In genomic region chr17:83128306-83129240, GRCh38 we compare ENCODE assay signal across 20 cellular contexts.
"Had no signal": no experiment of that assay in that cellular context is flagged by ENCODE, and none has a peak within 500 bp of the region (broad histone marks: within the 10 kb centered on the region; RNA-seq: fewer than 3 reads in every experiment).

No MANE protein-coding gene starts in this region.

- H3K36me3 ChIP-seq: pancreas, tibial nerve, uterus had no signal

- H3K27ac ChIP-seq: dorsolateral prefrontal cortex, epithelial cell of prostate, pancreas, tibial nerve, uterus had no signal

- H3K4me1 ChIP-seq: pancreas, uterus had no signal

- ATAC-seq: pancreas; stimulated activated naive CD8-positive, alpha-beta T cell treated with anti-CD3 and anti-CD28 coated beads, Interleukin-15, Interleukin-2, amounts not matched to agents 100 U/mL and 50 U/mL, for 24 hours had no signal

- H3K9me3 ChIP-seq: pancreas, tibial nerve, uterus had no signal

- FAIRE-seq: astrocyte, bronchial epithelial cell, pancreas had no signal

- H3K4me3 ChIP-seq: dorsolateral prefrontal cortex, pancreas, tibial nerve, uterus had no signal

- DNase-seq: activated CD4-positive, alpha-beta T cell treated with anti-CD3 and anti-CD28 coated beads, Interleukin-2, amount 10 ng/mL, durations not matched to agents 24 days and 14 days; activated CD4-positive, CD25-positive, alpha-beta regulatory T cell; activated CD8-positive, alpha-beta memory T cell treated with anti-CD3 and anti-CD28 coated beads, Interleukin-2, amount 50 U/mL, for 4 hours; activated gamma-delta T cell; activated T-cell treated with anti-CD3 and anti-CD28 coated beads, Interleukin-2, amount 50 U/mL, for 48 hours; foreskin fibroblast; hippocampal formation; islet precursor cell; stimulated activated CD4-positive, alpha-beta T cell treated with anti-CD3 and anti-CD28 coated beads, Interleukin-2, amount 100 ng/mL, for 24 hours; stimulated activated naive CD8-positive, alpha-beta T cell treated with anti-CD3 and anti-CD28 coated beads, Interleukin-15, Interleukin-2, amounts not matched to agents 100 U/mL and 50 U/mL, for 24 hours; substantia nigra; T-helper 1 cell; T-helper 9 cell; uterus had no signal
